Comparison of ENCODE assay signal across 14 cellular contexts in the genomic region with DNA sequence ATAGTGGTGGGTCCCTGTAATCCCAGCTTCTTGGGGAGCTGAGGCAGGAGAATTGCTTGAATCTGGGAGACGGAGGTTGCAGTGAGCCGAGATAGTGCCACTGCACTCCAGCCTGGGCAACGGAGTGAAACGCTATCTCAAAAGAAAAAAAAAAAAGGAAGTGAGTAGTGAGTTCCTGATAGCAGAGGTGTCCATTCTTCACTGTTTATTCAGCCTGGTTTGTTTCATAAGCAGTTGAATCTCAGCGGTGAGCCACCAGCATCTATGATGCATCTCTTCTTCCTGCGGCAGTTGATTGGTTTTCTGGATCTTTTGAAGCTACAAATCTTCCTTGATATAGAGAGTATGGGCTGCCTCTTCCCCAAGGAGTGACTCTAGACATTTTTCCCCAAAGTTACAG.
DNase-seq lines count a peak whose midpoint lies in the region; ATAC-seq lines count a peak whose summit lies in the region.
"Had no signal": no experiment of that assay in that cellular context is flagged by ENCODE, and none has a peak within 500 bp of the region (broad histone marks: within the 10 kb centered on the region; RNA-seq: fewer than 3 reads in every experiment).

No MANE protein-coding gene starts in this region.

- no peaks in the 10 kb centered on the region for H3K36me3 Mint-ChIP-seq in natural killer cell treated with Interleukin-12 subunit alpha and Interleukin-12 subunit beta and Interleukin-15 and Interleukin-18, amount 100 ng/mL, for 72 hours
- H3K36me3 Mint-ChIP-seq: CD4-positive, alpha-beta memory T cell had no signal

- peak; percentile 76 for ATAC-seq in GM19025 (IDR thresholded peaks at IDR 0.05; ENCODE audit: low read depth, unreplicated experiment)
- peak; percentile 95 for ATAC-seq in HG02642 (IDR thresholded peaks at IDR 0.05; ENCODE audit: poor library complexity, unreplicated experiment)
- peak; percentile 88 for ATAC-seq in HG03460 (IDR thresholded peaks at IDR 0.05; ENCODE audit: unreplicated experiment)
- ATAC-seq in natural killer cell treated with Interleukin-12 subunit alpha and Interleukin-12 subunit beta and Interleukin-15 and Interleukin-18, amount 100 ng/mL, for 72 hours, result no peak
- ATAC-seq: activated CD4-positive, alpha-beta T cell treated with anti-CD3 and anti-CD28 coated beads for 36 hours; right lobe of liver had no signal

- no peak overlapping the region for H3K27ac Mint-ChIP-seq in natural killer cell treated with Interleukin-12 subunit alpha and Interleukin-12 subunit beta and Interleukin-15 and Interleukin-18, amount 100 ng/mL, for 72 hours
- H3K27ac Mint-ChIP-seq: activated CD4-positive, alpha-beta T cell treated with anti-CD3 and anti-CD28 coated beads for 36 hours; H9; IgD-negative memory B cell had no signal

- no peaks in the 10 kb centered on the region for H3K27me3 Mint-ChIP-seq in natural killer cell treated with Interleukin-12 subunit alpha and Interleukin-12 subunit beta and Interleukin-15 and Interleukin-18, amount 100 ng/mL, for 72 hours
- H3K27me3 Mint-ChIP-seq: activated CD4-positive, alpha-beta T cell treated with anti-CD3 and anti-CD28 coated beads for 36 hours; CD4-positive, alpha-beta memory T cell; central memory CD8-positive, alpha-beta T cell had no signal

- DNase-seq in amniotic epithelial cell (ENCODE audit: low read depth), result peak; percentile 44
- no peak for DNase-seq in natural killer cell treated with Interleukin-12 subunit alpha and Interleukin-12 subunit beta and Interleukin-15 and Interleukin-18, amount 100 ng/mL, for 72 hours (ENCODE audit: low spot score)
- no peak for DNase-seq in cardiac septum (ENCODE audit: low spot score)
- DNase-seq in NCI-H774 (lab: John Stamatoyannopoulos, UW), result no peak
- no peak for DNase-seq in NCI-H146 (lab: John Stamatoyannopoulos, UW)
- DNase-seq: activated CD4-positive, alpha-beta T cell treated with anti-CD3 and anti-CD28 coated beads for 36 hours; CD4-positive, alpha-beta memory T cell; H9; right lobe of liver had no signal

- H3K4me3 Mint-ChIP-seq in natural killer cell treated with Interleukin-12 subunit alpha and Interleukin-12 subunit beta and Interleukin-15 and Interleukin-18, amount 100 ng/mL, for 72 hours, result no peak overlapping the region
- H3K4me3 Mint-ChIP-seq: activated CD4-positive, alpha-beta T cell treated with anti-CD3 and anti-CD28 coated beads for 36 hours; CD4-positive, alpha-beta memory T cell; central memory CD8-positive, alpha-beta T cell; H9 had no signal

- intact Hi-C loops in cardiac septum (cut with DNase I), result no loop called here

- H3K4me1 Mint-ChIP-seq in natural killer cell treated with Interleukin-12 subunit alpha and Interleukin-12 subunit beta and Interleukin-15 and Interleukin-18, amount 100 ng/mL, for 72 hours (ENCODE audit: low read depth in 2 of 2), result no peaks in the 10 kb centered on the region
- H3K4me1 Mint-ChIP-seq: activated CD4-positive, alpha-beta T cell treated with anti-CD3 and anti-CD28 coated beads for 36 hours; CD4-positive, alpha-beta memory T cell; central memory CD8-positive, alpha-beta T cell; H9 had no signal

- H3K9me3 Mint-ChIP-seq in natural killer cell treated with Interleukin-12 subunit alpha and Interleukin-12 subunit beta and Interleukin-15 and Interleukin-18, amount 100 ng/mL, for 72 hours, result peaks cover 4% of the 10 kb centered on the region
- H3K9me3 Mint-ChIP-seq: IgD-negative memory B cell had no signal

Comparison
In these comparisons a context has a peak if more than half of its experiments do, and no peak if none do; other contexts are left out.
1. ATAC-seq: peak in GM19025 (single experiment), HG02642 (single experiment) and HG03460 (single experiment); none in natural killer cell treated with Interleukin-12 subunit alpha and Interleukin-12 subunit beta and Interleukin-15 and Interleukin-18, amount 100 ng/mL, for 72 hours (0 of 2).